8 cellular contexts compared by ENCODE assay signal in genomic region chr1:226063362-226064167, GRCh38. TPM values are rescaled to one million over a fixed set of nuclear protein-coding genes. Genes with fewer than 3 reads are reported as not detected.
DNase-seq lines count a peak whose midpoint lies in the region; ATAC-seq and TF ChIP-seq lines count a peak whose summit lies in the region.

No MANE protein-coding gene starts in this region.

- H3K27me3 ChIP-seq in HUES64 (ENCODE audit: insufficient read depth, low read length), result no peaks in the 10 kb centered on the region

- DNase-seq in COLO829 (ENCODE audit: low spot score) (peak; percentile 28), T-helper 22 cell (ENCODE audit: low read depth) (peak; percentile 10), T47D (ENCODE audit: low read depth in 1 of 2, low spot score in 1 of 2) (peak; percentile 31 to 52), islet precursor cell (peak; percentile 63), omental fat pad (ENCODE audit: low spot score) (no peak)
- peak; percentile 32 for DNase-seq in stimulated activated CD4-positive, alpha-beta T cell treated with anti-CD3 and anti-CD28 coated beads, Interleukin-12 subunit alpha, Interleukin-12 subunit beta, amount 100 ng/mL, for 4 hours

- H3K4me3 ChIP-seq in HUES64 (ENCODE audit: low read length), result peak overlapping the region; percentile 89

- TF ChIP-seq CTCF in omental fat pad (IDR thresholded peaks at IDR 0.05), result no peak

- H3K9me3 ChIP-seq in HUES64 (ENCODE audit: insufficient read depth, low read depth, low read length), result no peaks in the 10 kb centered on the region

- H3K4me1 ChIP-seq in HUES64 (ENCODE audit: insufficient read depth, low read length), result peaks cover 30% of the 10 kb centered on the region

- ATAC-seq in GM19372 (IDR thresholded peaks at IDR 0.05; ENCODE audit: low read depth, unreplicated experiment), result peak; percentile 3
- no peak for ATAC-seq in omental fat pad (ENCODE audit: low FRiP score)

- WGBS in HUES64, result under 1% methylated on average over 32 of the region's 37 CpGs

- peak overlapping the region; percentile 100 for H3K9ac ChIP-seq in HUES64 (ENCODE audit: low read depth, low read length)

- H3K36me3 ChIP-seq in HUES64 (ENCODE audit: insufficient read depth, low read length), result peaks cover 37% of the 10 kb centered on the region

- peak overlapping the region; percentile 100 for H3K27ac ChIP-seq in HUES64 (ENCODE audit: low read depth, low read length)

- in situ Hi-C loops in T47D (cut with HindIII; ENCODE audit: low pct_unique_long_range_greater_than_20kb, low sequenced_read_pairs), result no loop called here

RNA-seq across cellular contexts. Expression of gene H3-3A, which starts 1.0 kb away (rescaled TPM):
- polyA plus RNA-seq in HUES64 (2013, experiment 1 of 2), result 1,082 TPM
- 1,153 TPM for polyA plus RNA-seq in HUES64 (2013, experiment 2 of 2)
- total RNA-seq in omental fat pad, result 100 to 1,000 TPM; 284 to 317 (median 305) TPM
